In the genomic region with DNA sequence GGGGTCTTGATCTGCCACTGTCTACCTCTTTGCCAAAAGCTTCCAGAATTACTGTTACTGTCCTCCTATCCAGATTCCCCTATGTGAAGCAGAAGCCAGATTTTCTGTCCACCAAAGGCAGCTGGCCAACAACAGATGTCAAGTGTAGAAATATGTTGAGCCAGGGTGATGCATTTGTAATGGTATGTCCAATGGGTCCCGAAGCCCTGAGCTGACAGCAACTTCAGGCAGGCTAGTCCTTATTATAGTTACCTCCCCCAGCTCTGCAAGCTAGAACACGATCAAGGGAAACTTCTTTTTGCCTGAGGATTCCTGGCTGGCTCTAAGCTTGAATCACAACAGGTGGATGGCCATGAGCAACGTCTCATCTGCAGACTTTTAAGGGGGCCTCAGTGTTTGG, we compare ENCODE assay signal across 21 cellular contexts. TPM values are rescaled to one million over a fixed set of nuclear protein-coding genes. Genes with fewer than 3 reads are reported as not detected.
DNase-seq lines count a peak whose midpoint lies in the region; ATAC-seq, FAIRE-seq and TF ChIP-seq lines count a peak whose summit lies in the region.
"Had no signal": no experiment of that assay in that cellular context is flagged by ENCODE, and none has a peak within 500 bp of the region (broad histone marks: within the 10 kb centered on the region; RNA-seq: fewer than 3 reads in every experiment).

No MANE protein-coding gene starts in this region.

- H3K4me2 ChIP-seq in keratinocyte (ENCODE audit: control insufficient read depth, extremely low read depth, insufficient read depth, low read depth, low read length), result no peak overlapping the region
- H3K4me2 ChIP-seq in mesendoderm (ENCODE audit: low read length), result no peak overlapping the region

- WGBS in mesendoderm (ENCODE audit: extremely low coverage, insufficient coverage, low lambda C conversion rate), result no CpG with 5 or more reads among the region's 3 CpGs

- H4K8ac ChIP-seq in mesendoderm (ENCODE audit: low read depth, low read length), result no peak overlapping the region

- peak overlapping the region; percentile 23 for H3K27ac Mint-ChIP-seq in chondrocyte (ENCODE audit: unreplicated experiment)
- H3K27ac Mint-ChIP-seq: activated naive CD8-positive, alpha-beta T cell treated with anti-CD3 and anti-CD28 coated beads, Interleukin-2, amount 10 ng/mL, durations not matched to agents 7 days and 5 days; activated T-cell treated with anti-CD3 and anti-CD28 coated beads, Interleukin-2, amount 50 U/mL, for 24 hours; stimulated activated naive CD8-positive, alpha-beta T cell treated with anti-CD3 and anti-CD28 coated beads, Interleukin-15, Interleukin-2, amounts not matched to agents 100 ng/mL and 50 ng/mL, for 24 hours had no signal

- no peak overlapping the region for H3K4ac ChIP-seq in mesendoderm (ENCODE audit: low read depth, low read length)

- H2AK5ac ChIP-seq in mesendoderm (ENCODE audit: low read length), result no peak overlapping the region

- no peak overlapping the region for H3K56ac ChIP-seq in mesendoderm (ENCODE audit: low read length)

- CTCF ChIA-PET in BJ (lab: Yijun Ruan, JAX), result interaction anchor here (0.7 to 1.9 kb wide), 3 partner anchors 15 to 283 kb away, joined by 3 to 5 read pairs (median 3); no protein-coding TSS in a partner anchor

- H3K9ac ChIP-seq in keratinocyte (ENCODE audit: control insufficient read depth, extremely low read depth, insufficient read depth, low read length), result no peak overlapping the region
- no peak overlapping the region for H3K9ac ChIP-seq in mesendoderm (ENCODE audit: low read length)

- intact Hi-C loops in Right ventricle myocardium superior (cut with DNase I), result no loop called here

- peaks cover 2% of the 10 kb centered on the region for H3K27me3 Mint-ChIP-seq in chondrocyte (ENCODE audit: low read depth)

- peak; percentile 98 for FAIRE-seq in keratinocyte (lab: Jason Lieb, UNC)
- FAIRE-seq: endometrium had no signal

- POLR2A ChIA-PET in BJ (lab: Charles Lee), result interaction anchor here (0.6 kb wide), 1 partner anchor 287 kb away, joined by 6 read pairs; no protein-coding TSS in a partner anchor

- H4K5ac ChIP-seq in mesendoderm (ENCODE audit: low read length), result no peak overlapping the region

- dilution Hi-C loops in keratinocyte (cut with MboI; ENCODE audit: extremely low pct_ligation_motif_present, low sequenced_read_pairs), result no loop called here

- H3K36me3 ChIP-seq in BJ (ENCODE audit: control insufficient read depth, insufficient read depth, low read length) (no peaks in the 10 kb centered on the region; the same call in 1 of the 2 replicates), keratinocyte (ENCODE audit: control insufficient read depth in 2 of 2, extremely low read depth in 1 of 2, insufficient read depth in 2 of 2, low read length in 2 of 2) (no peaks in the 10 kb centered on the region), mesendoderm (ENCODE audit: control insufficient read depth, insufficient read depth, low read length) (no peaks in the 10 kb centered on the region)
- H3K36me3 ChIP-seq: heart right ventricle, ovary, vagina had no signal

- no peak overlapping the region for H3K4me3 Mint-ChIP-seq in chondrocyte (ENCODE audit: unreplicated experiment)
- H3K4me3 Mint-ChIP-seq: activated naive CD8-positive, alpha-beta T cell treated with anti-CD3 and anti-CD28 coated beads, Interleukin-2, amount 10 ng/mL, durations not matched to agents 7 days and 5 days; activated T-cell treated with anti-CD3 and anti-CD28 coated beads, Interleukin-2, amount 50 U/mL, for 24 hours; stimulated activated naive CD8-positive, alpha-beta T cell treated with anti-CD3 and anti-CD28 coated beads, Interleukin-15, Interleukin-2, amounts not matched to agents 100 ng/mL and 50 ng/mL, for 24 hours had no signal

- H3K79me2 ChIP-seq in keratinocyte (ENCODE audit: control insufficient read depth, insufficient read depth, low read length), result no peaks in the 10 kb centered on the region
- no peaks in the 10 kb centered on the region for H3K79me2 ChIP-seq in mesendoderm (ENCODE audit: control insufficient read depth, insufficient read depth, low read length)

- H3K27ac ChIP-seq in keratinocyte (ENCODE audit: control insufficient read depth, insufficient read depth, low read length) (no peak overlapping the region), mesendoderm (ENCODE audit: low read depth, low read length) (no peak overlapping the region)
- H3K27ac ChIP-seq: heart right ventricle, HL-60, ovary, vagina had no signal

- no peak overlapping the region for H2BK5ac ChIP-seq in mesendoderm (ENCODE audit: low read length)

- H3K27me3 ChIP-seq in BJ (ENCODE audit: control insufficient read depth, insufficient read depth, low read length) (no peaks in the 10 kb centered on the region), keratinocyte (ENCODE audit: control insufficient read depth, extremely low read depth, insufficient read depth, low read length) (no peaks in the 10 kb centered on the region), mesendoderm (ENCODE audit: insufficient read depth, low read length, poor library complexity) (no peaks in the 10 kb centered on the region)
- H3K27me3 ChIP-seq: ovary, vagina had no signal

- H4K20me1 ChIP-seq in keratinocyte (ENCODE audit: control insufficient read depth, extremely low read depth, insufficient read depth, low read length), result no peaks in the 10 kb centered on the region

- H3K23ac ChIP-seq in mesendoderm (ENCODE audit: low read length), result no peak overlapping the region

- no peak overlapping the region for H2BK15ac ChIP-seq in mesendoderm (replicated peaks; ENCODE audit: low read depth)

- H2AFZ ChIP-seq in keratinocyte (ENCODE audit: control insufficient read depth, low read length), result no peak overlapping the region

- H3K36me3 Mint-ChIP-seq in chondrocyte (ENCODE audit: low read depth), result peaks cover 2% of the 10 kb centered on the region
- H3K36me3 Mint-ChIP-seq: activated naive CD8-positive, alpha-beta T cell treated with anti-CD3 and anti-CD28 coated beads, Interleukin-2, amount 10 ng/mL, durations not matched to agents 7 days and 5 days had no signal

- no peak for ATAC-seq in HG03378 (IDR thresholded peaks at IDR 0.05; ENCODE audit: unreplicated experiment)
- ATAC-seq in Right ventricle myocardium superior (ENCODE audit: poor library complexity), result no peak

- DNase-seq in BJ (ENCODE audit: low read depth) (peak; percentile 33), NCI-H226 (peak; percentile 76), chondrocyte (ENCODE audit: low spot score) (no peak), keratinocyte (ENCODE audit: low read depth, low spot score) (peak; percentile 44), mesendoderm (no peak), NCI-H1417 (lab: John Stamatoyannopoulos, UW) (no peak), Right ventricle myocardium superior (no peak)
- DNase-seq: activated CD4-positive, alpha-beta T cell treated with anti-CD3 and anti-CD28 coated beads, Interleukin-2, amount 50 U/mL, for 1 hour; activated naive CD8-positive, alpha-beta T cell treated with anti-CD3 and anti-CD28 coated beads, Interleukin-2, amount 10 ng/mL, durations not matched to agents 7 days and 5 days; activated T-cell treated with anti-CD3 and anti-CD28 coated beads, Interleukin-2, amount 50 U/mL, for 24 hours; heart right ventricle; Kasumi-1; kidney glomerular epithelial cell; NCI-H446 treated with DMSO at 0.1 percent for 48 hours; ovary had no signal

- peaks cover 23% of the 10 kb centered on the region for H3K4me1 ChIP-seq in keratinocyte (ENCODE audit: control insufficient read depth, extremely low read depth, insufficient read depth, low read length)
- H3K4me1 ChIP-seq in mesendoderm (ENCODE audit: control insufficient read depth, low read depth, low read length), result no peaks in the 10 kb centered on the region

- no peaks in the 10 kb centered on the region for H3K9me3 Mint-ChIP-seq in chondrocyte (ENCODE audit: low read depth)
- H3K9me3 Mint-ChIP-seq: activated naive CD8-positive, alpha-beta T cell treated with anti-CD3 and anti-CD28 coated beads, Interleukin-2, amount 10 ng/mL, durations not matched to agents 7 days and 5 days; activated T-cell treated with anti-CD3 and anti-CD28 coated beads, Interleukin-2, amount 50 U/mL, for 24 hours; stimulated activated naive CD8-positive, alpha-beta T cell treated with anti-CD3 and anti-CD28 coated beads, Interleukin-15, Interleukin-2, amounts not matched to agents 100 ng/mL and 50 ng/mL, for 24 hours had no signal

- H3K9me3 ChIP-seq in keratinocyte (ENCODE audit: control insufficient read depth, low read depth, low read length), result no peaks in the 10 kb centered on the region
- H3K9me3 ChIP-seq: heart right ventricle, ovary, vagina had no signal

- no peak overlapping the region for H3K4me3 ChIP-seq in BJ (ENCODE audit: low read depth, low read length)
- no peak overlapping the region for H3K4me3 ChIP-seq in keratinocyte (ENCODE audit: control insufficient read depth in 2 of 3, extremely low read depth in 1 of 3, insufficient read depth in 2 of 3, low read depth in 1 of 3, low read length in 3 of 3)
- H3K4me3 ChIP-seq in mesendoderm (ENCODE audit: low read length), result no peak overlapping the region
- H3K4me3 ChIP-seq: heart right ventricle, ovary, vagina had no signal

- no peaks in the 10 kb centered on the region for H3K79me1 ChIP-seq in mesendoderm (ENCODE audit: low read length)

- H3K4me1 Mint-ChIP-seq in chondrocyte (ENCODE audit: low read depth), result peaks cover 29% of the 10 kb centered on the region
- H3K4me1 Mint-ChIP-seq: activated naive CD8-positive, alpha-beta T cell treated with anti-CD3 and anti-CD28 coated beads, Interleukin-2, amount 10 ng/mL, durations not matched to agents 7 days and 5 days had no signal

- H3K18ac ChIP-seq in mesendoderm (ENCODE audit: low read length), result no peak overlapping the region

- TF ChIP-seq CTCF in BJ (IDR thresholded peaks at IDR 0.05; ENCODE audit: insufficient read depth, low read depth, low read length), result no peak
- TF ChIP-seq CTCF in chondrocyte (IDR thresholded peaks at IDR 0.05), result no peak
- no peak for TF ChIP-seq CTCF in keratinocyte (optimal IDR thresholded peaks at IDR 0.05 in 1 of 3, IDR thresholded peaks at IDR 0.05 in 1 of 3, conservative IDR thresholded peaks at IDR 0.05 in 1 of 3; ENCODE audit: extremely low read depth in 1 of 3, insufficient read depth in 2 of 3, low read length in 3 of 3)

- no peak overlapping the region for H2BK120ac ChIP-seq in mesendoderm (ENCODE audit: low read depth, low read length)

- H3K9me1 ChIP-seq in keratinocyte (ENCODE audit: control insufficient read depth, extremely low read depth, insufficient read depth, low read length), result no peaks in the 10 kb centered on the region

RNA-seq across cellular contexts. Expression of gene PAMR1, which starts 10.2 kb away (rescaled TPM):
- polyA plus RNA-seq in BJ (2011; rRNA removed), result 112 and 131 TPM in 2 replicates
- polyA minus RNA-seq in BJ (2011; rRNA and poly(A)+ RNA removed), result 52.1 and 90.3 TPM in 2 replicates
- total RNA-seq in chondrocyte, result 1.4 to 2.9 TPM (median 1.6 TPM) in 3 replicates
- polyA plus RNA-seq in keratinocyte, result 4.1 to 10.0 TPM (median 4.4 TPM) in 3 replicates
- 3.7 TPM for polyA plus RNA-seq in keratinocyte (2011; ENCODE audit: low read depth)
- 3.7 and 4.9 TPM in 2 replicates for polyA plus RNA-seq in keratinocyte (2011; cell fraction: cytosol; rRNA removed)
- polyA plus RNA-seq in keratinocyte (2011; cell fraction: nucleus; rRNA removed), result 12.1 and 16.1 TPM in 2 replicates
- polyA plus RNA-seq in keratinocyte (2012; ENCODE audit: low replicate concordance), result 3.2 and 14.2 TPM in 2 replicates
- polyA minus RNA-seq in keratinocyte, result 3.8 to 14.5 TPM (median 3.9 TPM) in 3 replicates
- polyA minus RNA-seq in keratinocyte (2011; cell fraction: cytosol; rRNA and poly(A)+ RNA removed), result 5.0 TPM
- 5.9 and 14.6 TPM in 2 replicates for polyA minus RNA-seq in keratinocyte (2011; cell fraction: nucleus; rRNA and poly(A)+ RNA removed)
- 0.46 TPM for polyA plus RNA-seq in mesendoderm (2013, experiment 1 of 2)
- polyA plus RNA-seq in mesendoderm (2013, experiment 2 of 2), result 0.52 TPM
- 14.5 TPM for total RNA-seq in Right ventricle myocardium superior
- total RNA-seq: activated naive CD8-positive, alpha-beta T cell treated with anti-CD3 and anti-CD28 coated beads, Interleukin-2, amount 10 ng/mL, durations not matched to agents 7 days and 5 days; SK-MEL-5 had no signal

Comparison
In these comparisons a context has a peak if more than half of its experiments do, and no peak if none do; other contexts are left out.
1. DNase-seq: peak in BJ (single experiment), NCI-H226 (single experiment) and keratinocyte (single experiment); none in chondrocyte (single experiment), mesendoderm (single experiment), NCI-H1417 (0 of 3) and Right ventricle myocardium superior (single experiment).